ENCODE assay signal across 23 cellular contexts in genomic region chr5:10849278-10849677, GRCh38.
DNase-seq lines count a peak whose midpoint lies in the region; ATAC-seq, FAIRE-seq and TF ChIP-seq lines count a peak whose summit lies in the region.
"Had no signal": no experiment of that assay in that cellular context is flagged by ENCODE, and none has a peak within 500 bp of the region (broad histone marks: within the 10 kb centered on the region; RNA-seq: fewer than 3 reads in every experiment).

No MANE protein-coding gene starts in this region.

- H3K79me2 ChIP-seq in HepG2 (ENCODE audit: insufficient read depth, low read length), result no peaks in the 10 kb centered on the region

- no peak overlapping the region for H3K9ac ChIP-seq in HepG2 (ENCODE audit: insufficient read depth, low read depth, low read length)
- H3K9ac ChIP-seq: BLaER1 treated with 17β-estradiol and CSF1 and Interleukin-3, amounts not matched to agents 10 nM and 100 nM had no signal

- CTCF ChIA-PET in HepG2 (lab: Yijun Ruan, JAX; ENCODE audit: low intra/inter-chr PET ratio, low total read pairs), result no interaction called here

- WGBS in body of pancreas, 2 donors, result 34 to 36% methylated on average over 5 of the region's 5 CpGs
- WGBS in HepG2 (ENCODE audit: low lambda C conversion rate), result 55% methylated on average over 5 of the region's 5 CpGs

- FAIRE-seq in HTR-8/SVneo (lab: Jason Lieb, UNC) (peak; percentile 9), HepG2 (lab: Jason Lieb, UNC) (no peak)
- FAIRE-seq: A204.1, GM12892 had no signal

- H3K36me3 ChIP-seq in body of pancreas (replicated peaks in 1 of 2; ENCODE audit: insufficient read depth in 1 of 2, low read depth in 2 of 2), result no peaks in the 10 kb centered on the region
- H3K36me3 ChIP-seq in HepG2 (replicated peaks in 1 of 2; ENCODE audit: control insufficient read depth in 1 of 2, insufficient read depth in 2 of 2, low read length in 2 of 2), result no peaks in the 10 kb centered on the region
- H3K36me3 ChIP-seq: BLaER1 treated with 17β-estradiol and CSF1 and Interleukin-3, amounts not matched to agents 10 nM and 100 nM had no signal

- intact Hi-C loops in body of pancreas (cut with DNase I), result no loop called here
- intact Hi-C loops in HepG2 (cut with micrococcal nuclease; ENCODE audit: unreplicated experiment), result no loop called here

- no peak overlapping the region for H3K4me3 ChIP-seq in body of pancreas
- no peak overlapping the region for H3K4me3 ChIP-seq in HepG2 (replicated peaks in 1 of 3; ENCODE audit: insufficient read depth in 1 of 3, low read depth in 2 of 3, low read length in 3 of 3)
- H3K4me3 ChIP-seq: BLaER1 treated with 17β-estradiol and CSF1 and Interleukin-3, amounts not matched to agents 10 nM and 100 nM had no signal

- H3K9me3 ChIP-seq in body of pancreas (no peaks in the 10 kb centered on the region), HepG2 (ENCODE audit: low read length) (no peaks in the 10 kb centered on the region)

- DNase-seq in EH (ENCODE audit: low read depth), result peak; percentile 48
- DNase-seq in HTR-8/SVneo (ENCODE audit: insufficient read length, low spot score), result no peak
- peak in 1 of 4 donors; percentile 57 for DNase-seq in body of pancreas
- DNase-seq in HepG2 (ENCODE audit: low spot score), result no peak
- no peak for DNase-seq in HuH-7 (ENCODE audit: low spot score)
- no peak for DNase-seq in activated gamma-delta T cell treated with Interleukin-2 at 50 U/mL for 16 hours
- DNase-seq in iPS-NIHi7 (ENCODE audit: extremely low spot score), result no peak
- DNase-seq: Caco-2; CD4-positive, alpha-beta T cell; EL; GF-D8; H7; MV-4-11; NCI-H1105; NCI-H1436 treated with DMSO at 0.1 percent for 48 hours; NCI-H187 treated with DMSO at 0.1 percent for 48 hours; NCI-H446; NCI-H526; NK-92 treated with Interleukin-12 subunit alpha and Interleukin-12 subunit beta, amount 100 ng/mL, for 24 hours; PC-3 had no signal

- H3K27me3 ChIP-seq in body of pancreas, result no peaks in the 10 kb centered on the region
- H3K27me3 ChIP-seq in HepG2 (ENCODE audit: control insufficient read depth in 1 of 2, insufficient read depth in 2 of 2, low read length in 2 of 2), result no peaks in the 10 kb centered on the region
- H3K27me3 ChIP-seq: BLaER1 treated with 17β-estradiol and CSF1 and Interleukin-3, amounts not matched to agents 10 nM and 100 nM had no signal

- no peak overlapping the region for H3K4me2 ChIP-seq in HepG2 (ENCODE audit: low read depth, low read length)

- TF ChIP-seq CTCF in body of pancreas (IDR thresholded peaks at IDR 0.05), result no peak
- TF ChIP-seq CTCF in HepG2 (CRISPR knock-in tag; IDR thresholded peaks at IDR 0.05), result no peak

- no TSS peak for BruUV-seq in HepG2 (replicated peaks; lab: Mats Ljungman, UMichigan)

- TF ChIP-seq POLR2A in body of pancreas (IDR thresholded peaks at IDR 0.05) (no peak), HepG2 (IDR thresholded peaks at IDR 0.05; ENCODE audit: insufficient read depth in 1 of 2, low read depth in 2 of 2, low read length in 2 of 2) (no peak)

- POLR2A ChIA-PET in HepG2 (lab: Yijun Ruan, JAX), result no interaction called here

- peak overlapping the region in 1 of 4 donors; percentile 19 for H3K27ac ChIP-seq in body of pancreas
- no peak overlapping the region for H3K27ac ChIP-seq in HepG2 (ENCODE audit: extremely low read length, insufficient read depth, low read length)
- H3K27ac ChIP-seq: BLaER1 treated with 17β-estradiol and CSF1 and Interleukin-3, amounts not matched to agents 10 nM and 100 nM had no signal

- H2AFZ ChIP-seq in HepG2 (ENCODE audit: low read length), result no peak overlapping the region

- TF ChIP-seq EP300 in HepG2 (IDR thresholded peaks at IDR 0.05; ENCODE audit: low read depth in 2 of 2, low read length in 2 of 2) (no peak), HepG2 (CRISPR knock-in tag; IDR thresholded peaks at IDR 0.05; ENCODE audit: borderline replicate concordance) (no peak)

- in situ Hi-C loops in HepG2 (cut with HindIII; ENCODE audit: extremely low pct_ligation_motif_present, low pct_unique_long_range_greater_than_20kb), result no loop called here

- H4K20me1 ChIP-seq in HepG2 (ENCODE audit: insufficient read depth, low read length), result no peaks in the 10 kb centered on the region
- H4K20me1 ChIP-seq: BLaER1 treated with 17β-estradiol and CSF1 and Interleukin-3, amounts not matched to agents 10 nM and 100 nM had no signal

- ATAC-seq in body of pancreas, result peak; percentile 55
- ATAC-seq in HepG2, result no peak
- ATAC-seq: PC-3 had no signal

- H3K4me1 ChIP-seq in body of pancreas (peaks cover 4% of the 10 kb centered on the region), HepG2 (ENCODE audit: insufficient read depth, low read length) (no peaks in the 10 kb centered on the region)
- H3K4me1 ChIP-seq: Caco-2 had no signal

- TF ChIP-seq RAD21 in HepG2 (CRISPR knock-in tag; IDR thresholded peaks at IDR 0.05), result no peak

TF ChIP-seq in HepG2, 621 proteins besides CTCF, POLR2A, EP300 and RAD21:
- TF ChIP-seq PBX2 (CRISPR knock-in tag; IDR thresholded peaks at IDR 0.05) (no peak), PAWR (CRISPR knock-in tag; IDR thresholded peaks at IDR 0.05; ENCODE audit: borderline replicate concordance) (no peak), CREB1 (IDR thresholded peaks at IDR 0.05) (peak; percentile 50; the same call in 1 of the 2 replicates), CREB1 (CRISPR knock-in tag; IDR thresholded peaks at IDR 0.05) (no peak), ZNF333 (CRISPR knock-in tag; IDR thresholded peaks at IDR 0.05; ENCODE audit: borderline replicate concordance) (no peak), TP53 (CRISPR knock-in tag; conservative IDR thresholded peaks at IDR 0.05) (no peak)
